In the genomic region with DNA sequence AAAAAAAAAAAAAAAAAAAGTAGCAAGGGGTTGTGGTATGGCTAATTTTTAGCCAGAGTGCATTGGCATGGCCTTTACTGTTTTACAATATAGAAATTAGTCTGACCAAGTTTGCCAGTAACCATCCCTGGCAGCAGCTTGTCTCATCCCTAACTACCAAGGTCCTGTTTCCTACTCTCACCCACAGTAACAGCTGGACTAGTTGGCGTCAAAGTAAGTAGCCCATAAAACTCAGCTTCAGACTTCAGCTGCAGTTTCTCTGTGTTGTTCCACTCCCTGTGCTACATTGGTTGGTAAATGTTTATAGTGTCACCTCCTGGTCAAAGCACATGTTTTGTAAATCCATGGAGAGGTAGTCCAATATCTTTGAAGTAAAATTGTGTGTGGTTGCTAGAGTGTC, we compare ENCODE assay signal across 17 cellular contexts.
DNase-seq lines count a peak whose midpoint lies in the region; ATAC-seq and TF ChIP-seq lines count a peak whose summit lies in the region.
"Had no signal": no experiment of that assay in that cellular context is flagged by ENCODE, and none has a peak within 500 bp of the region (broad histone marks: within the 10 kb centered on the region; RNA-seq: fewer than 3 reads in every experiment).

No MANE protein-coding gene starts in this region.

- H3K23ac ChIP-seq in mesendoderm (ENCODE audit: low read length): no peak overlapping the region

- H3K36me3 ChIP-seq in GM23338 (ENCODE audit: insufficient read depth): no peaks in the 10 kb centered on the region
- no peaks in the 10 kb centered on the region for H3K36me3 ChIP-seq in Loucy (ENCODE audit: insufficient read depth, low read length)
- no peaks in the 10 kb centered on the region for H3K36me3 ChIP-seq in mesendoderm (ENCODE audit: control insufficient read depth, insufficient read depth, low read length)
- H3K36me3 ChIP-seq: brain microvascular endothelial cell, sigmoid colon, SJCRH30, uterus had no signal

- H3K18ac ChIP-seq in mesendoderm (ENCODE audit: low read length): no peak overlapping the region

- H2BK5ac ChIP-seq in mesendoderm (ENCODE audit: low read length): no peak overlapping the region

- no peaks in the 10 kb centered on the region for H4K20me1 ChIP-seq in GM23338 (replicated peaks; ENCODE audit: insufficient read depth)
- H4K20me1 ChIP-seq in Loucy (ENCODE audit: insufficient read depth, low read length, poor library complexity, severe bottlenecking): no peaks in the 10 kb centered on the region

- no peaks in the 10 kb centered on the region for H3K36me3 Mint-ChIP-seq in GM23338 (ENCODE audit: low read depth)
- H3K36me3 Mint-ChIP-seq: CD14-positive monocyte, memory B cell had no signal

- H2AFZ ChIP-seq in GM23338 (peak overlapping the region; percentile 35; the same call in 1 of the 2 replicates), Loucy (ENCODE audit: low read length) (peak overlapping the region; percentile 12; the same call in 1 of the 2 replicates)

- H3K27ac Mint-ChIP-seq in GM23338: no peak overlapping the region
- H3K27ac Mint-ChIP-seq: CD14-positive monocyte, memory B cell had no signal

- H3K27me3 Mint-ChIP-seq in GM23338 (ENCODE audit: insufficient read depth, low read depth, poor library complexity): no peaks in the 10 kb centered on the region
- H3K27me3 Mint-ChIP-seq: memory B cell had no signal

- peak; percentile 34 for ATAC-seq in GM18870 (IDR thresholded peaks at IDR 0.05; ENCODE audit: unreplicated experiment)
- ATAC-seq in GM23338: no peak
- ATAC-seq in HG03354 (IDR thresholded peaks at IDR 0.05; ENCODE audit: poor library complexity, severe bottlenecking, unreplicated experiment): no peak

- no peaks in the 10 kb centered on the region for H3K9me3 ChIP-seq in Loucy (ENCODE audit: insufficient read depth, low read depth, low read length)
- H3K9me3 ChIP-seq: sigmoid colon, SJCRH30, uterus had no signal

- H3K4me1 Mint-ChIP-seq in GM23338: no peaks in the 10 kb centered on the region
- H3K4me1 Mint-ChIP-seq: CD14-positive monocyte, memory B cell had no signal

- H4K5ac ChIP-seq in mesendoderm (ENCODE audit: low read length): no peak overlapping the region

- H3K9ac ChIP-seq in Loucy (ENCODE audit: low read depth, low read length, poor library complexity, severe bottlenecking) (no peak overlapping the region), mesendoderm (ENCODE audit: low read length) (no peak overlapping the region)

- H3K79me2 ChIP-seq in GM23338 (replicated peaks; ENCODE audit: insufficient read depth): no peaks in the 10 kb centered on the region
- no peaks in the 10 kb centered on the region for H3K79me2 ChIP-seq in Loucy (ENCODE audit: insufficient read depth, low read length)
- no peaks in the 10 kb centered on the region for H3K79me2 ChIP-seq in mesendoderm (ENCODE audit: control insufficient read depth, insufficient read depth, low read length)

- no peak; a peak in 1 of 4 replicates for TF ChIP-seq CTCF in GM23338 (conservative IDR thresholded peaks at IDR 0.05; ENCODE audit: low read depth in 2 of 2)
- TF ChIP-seq CTCF in Loucy (conservative IDR thresholded peaks at IDR 0.05; ENCODE audit: low read length): peak; percentile 29

- H3K4me1 ChIP-seq in GM23338 (ENCODE audit: insufficient read depth): no peaks in the 10 kb centered on the region
- H3K4me1 ChIP-seq in Loucy (ENCODE audit: insufficient read depth, low read length, poor library complexity, severe bottlenecking): peaks cover 20% of the 10 kb centered on the region
- H3K4me1 ChIP-seq in mesendoderm (ENCODE audit: control insufficient read depth, low read depth, low read length): no peaks in the 10 kb centered on the region
- H3K4me1 ChIP-seq: sigmoid colon, SJCRH30, uterus had no signal

- H4K8ac ChIP-seq in mesendoderm (ENCODE audit: low read depth, low read length): no peak overlapping the region

- no peaks in the 10 kb centered on the region for H3K9me3 Mint-ChIP-seq in GM23338

- no peak overlapping the region for H2BK15ac ChIP-seq in mesendoderm (replicated peaks; ENCODE audit: low read depth)

- no peak overlapping the region for H3K56ac ChIP-seq in mesendoderm (ENCODE audit: low read length)

- H2BK120ac ChIP-seq in mesendoderm (ENCODE audit: low read depth, low read length): no peak overlapping the region

- H3K27ac ChIP-seq in GM23338 (ENCODE audit: low read depth): no peak overlapping the region
- no peak overlapping the region for H3K27ac ChIP-seq in mesendoderm (ENCODE audit: low read depth, low read length)
- H3K27ac ChIP-seq: brain microvascular endothelial cell, sigmoid colon, SJCRH30, uterus had no signal

- H2AK5ac ChIP-seq in mesendoderm (ENCODE audit: low read length): no peak overlapping the region

- no CpG with 5 or more reads among the region's 1 CpG for WGBS in mesendoderm (ENCODE audit: extremely low coverage, insufficient coverage, low lambda C conversion rate)

- no peak overlapping the region for H3K4me3 Mint-ChIP-seq in GM23338
- H3K4me3 Mint-ChIP-seq: CD14-positive monocyte, memory B cell had no signal

- H3F3A ChIP-seq in GM23338 (replicated peaks; ENCODE audit: low read depth) (no peaks in the 10 kb centered on the region), Loucy (ENCODE audit: low read depth) (no peaks in the 10 kb centered on the region)

- no peak overlapping the region for H3K4ac ChIP-seq in mesendoderm (ENCODE audit: low read depth, low read length)

- no peaks in the 10 kb centered on the region for H3K9me2 ChIP-seq in GM23338 (ENCODE audit: insufficient read depth)
- H3K9me2 ChIP-seq in Loucy (replicated peaks; ENCODE audit: low read depth, low read length): no peaks in the 10 kb centered on the region

- H3K79me1 ChIP-seq in mesendoderm (ENCODE audit: low read length): no peaks in the 10 kb centered on the region

- H3K4me3 ChIP-seq in GM23338 (no peak overlapping the region), Loucy (ENCODE audit: low read length, poor library complexity, severe bottlenecking) (no peak overlapping the region), mesendoderm (ENCODE audit: low read length) (no peak overlapping the region)
- H3K4me3 ChIP-seq: sigmoid colon, SJCRH30, uterus had no signal

- H3K4me2 ChIP-seq in GM23338: no peak overlapping the region
- peak overlapping the region; percentile 27 for H3K4me2 ChIP-seq in Loucy (ENCODE audit: low read depth, low read length, poor library complexity, severe bottlenecking)
- H3K4me2 ChIP-seq in mesendoderm (ENCODE audit: low read length): no peak overlapping the region

- DNase-seq in GM23338 (ENCODE audit: low spot score) (no peak), mesendoderm (peak; percentile 5), AML-193 (lab: John Stamatoyannopoulos, UW) (no peak), NCI-H1694 treated with DMSO at 0.1 percent for 48 hours (lab: John Stamatoyannopoulos, UW) (no peak)
- DNase-seq: activated gamma-delta T cell treated with Interleukin-2 at 50 U/mL for 16 hours; brain microvascular endothelial cell; GF-D8; NCI-H2171 treated with DMSO at 0.1 percent for 48 hours; sigmoid colon; stimulated activated naive CD4-positive, alpha-beta T cell; uterus had no signal

- no peaks in the 10 kb centered on the region for H3K27me3 ChIP-seq in GM23338 (ENCODE audit: insufficient read depth)
- no peaks in the 10 kb centered on the region for H3K27me3 ChIP-seq in Loucy (ENCODE audit: insufficient read depth, low read length, poor library complexity, severe bottlenecking)
- no peaks in the 10 kb centered on the region for H3K27me3 ChIP-seq in mesendoderm (ENCODE audit: insufficient read depth, low read length, poor library complexity)
- H3K27me3 ChIP-seq: brain microvascular endothelial cell, sigmoid colon, SJCRH30, uterus had no signal

TF ChIP-seq in GM23338, 12 proteins besides CTCF, POLR2A, EP300 and RAD21:
- TF ChIP-seq, protein P1, sequence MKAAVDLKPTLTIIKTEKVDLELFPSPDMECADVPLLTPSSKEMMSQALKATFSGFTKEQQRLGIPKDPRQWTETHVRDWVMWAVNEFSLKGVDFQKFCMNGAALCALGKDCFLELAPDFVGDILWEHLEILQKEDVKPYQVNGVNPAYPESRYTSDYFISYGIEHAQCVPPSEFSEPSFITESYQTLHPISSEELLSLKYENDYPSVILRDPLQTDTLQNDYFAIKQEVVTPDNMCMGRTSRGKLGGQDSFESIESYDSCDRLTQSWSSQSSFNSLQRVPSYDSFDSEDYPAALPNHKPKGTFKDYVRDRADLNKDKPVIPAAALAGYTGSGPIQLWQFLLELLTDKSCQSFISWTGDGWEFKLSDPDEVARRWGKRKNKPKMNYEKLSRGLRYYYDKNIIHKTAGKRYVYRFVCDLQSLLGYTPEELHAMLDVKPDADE (IDR thresholded peaks at IDR 0.05): no peak
- TF ChIP-seq NANOG (IDR thresholded peaks at IDR 0.05; ENCODE audit: borderline replicate concordance) (no peak), ZNF114 (CRISPR knock-in tag; IDR thresholded peaks at IDR 0.05) (no peak), POLR2AphosphoS5 (IDR thresholded peaks at IDR 0.05; ENCODE audit: low read depth) (no peak), ZNF331 (CRISPR knock-in tag; IDR thresholded peaks at IDR 0.05; ENCODE audit: low read depth) (no peak), EZH2phosphoT487 (IDR thresholded peaks at IDR 0.05; ENCODE audit: unreplicated experiment) (no peak)
